ENCODE assay signal across 1 cellular context in the genomic region with DNA sequence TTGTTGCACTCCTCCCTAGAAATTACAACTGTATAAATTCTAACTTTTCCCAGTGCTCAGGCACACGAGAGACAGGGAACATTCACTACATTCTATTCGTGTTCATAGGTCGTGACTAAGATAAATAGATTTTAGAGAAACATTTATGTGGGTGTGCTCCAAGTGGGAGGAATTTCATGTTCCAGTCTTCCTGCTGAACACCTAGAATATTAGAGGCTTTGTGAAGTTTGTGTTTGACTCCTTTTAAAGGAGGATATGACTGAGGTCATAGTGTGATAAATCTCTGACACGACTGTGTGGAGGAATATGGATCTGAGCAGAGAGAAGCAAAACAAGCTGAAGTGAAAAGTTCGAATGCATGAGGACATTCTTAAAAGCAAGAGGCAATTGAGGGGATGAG.
TF ChIP-seq lines count a peak whose summit lies in the region.

No MANE protein-coding gene starts in this region.

TF ChIP-seq in HepG2, 621 proteins besides CTCF, POLR2A, EP300 and RAD21 (continued from another document):
- TF ChIP-seq CEBPB (IDR thresholded peaks at IDR 0.05; ENCODE audit: borderline replicate concordance, low read depth, low read length) (no peak), GPN1 (CRISPR knock-in tag; IDR thresholded peaks at IDR 0.05; ENCODE audit: borderline replicate concordance) (no peak), NR3C1 (CRISPR knock-in tag; IDR thresholded peaks at IDR 0.05) (no peak)
- TF ChIP-seq, protein P1, sequence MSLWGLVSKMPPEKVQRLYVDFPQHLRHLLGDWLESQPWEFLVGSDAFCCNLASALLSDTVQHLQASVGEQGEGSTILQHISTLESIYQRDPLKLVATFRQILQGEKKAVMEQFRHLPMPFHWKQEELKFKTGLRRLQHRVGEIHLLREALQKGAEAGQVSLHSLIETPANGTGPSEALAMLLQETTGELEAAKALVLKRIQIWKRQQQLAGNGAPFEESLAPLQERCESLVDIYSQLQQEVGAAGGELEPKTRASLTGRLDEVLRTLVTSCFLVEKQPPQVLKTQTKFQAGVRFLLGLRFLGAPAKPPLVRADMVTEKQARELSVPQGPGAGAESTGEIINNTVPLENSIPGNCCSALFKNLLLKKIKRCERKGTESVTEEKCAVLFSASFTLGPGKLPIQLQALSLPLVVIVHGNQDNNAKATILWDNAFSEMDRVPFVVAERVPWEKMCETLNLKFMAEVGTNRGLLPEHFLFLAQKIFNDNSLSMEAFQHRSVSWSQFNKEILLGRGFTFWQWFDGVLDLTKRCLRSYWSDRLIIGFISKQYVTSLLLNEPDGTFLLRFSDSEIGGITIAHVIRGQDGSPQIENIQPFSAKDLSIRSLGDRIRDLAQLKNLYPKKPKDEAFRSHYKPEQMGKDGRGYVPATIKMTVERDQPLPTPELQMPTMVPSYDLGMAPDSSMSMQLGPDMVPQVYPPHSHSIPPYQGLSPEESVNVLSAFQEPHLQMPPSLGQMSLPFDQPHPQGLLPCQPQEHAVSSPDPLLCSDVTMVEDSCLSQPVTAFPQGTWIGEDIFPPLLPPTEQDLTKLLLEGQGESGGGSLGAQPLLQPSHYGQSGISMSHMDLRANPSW (CRISPR knock-in tag; IDR thresholded peaks at IDR 0.05; ENCODE audit: borderline replicate concordance), result no peak
- TF ChIP-seq, protein P2, sequence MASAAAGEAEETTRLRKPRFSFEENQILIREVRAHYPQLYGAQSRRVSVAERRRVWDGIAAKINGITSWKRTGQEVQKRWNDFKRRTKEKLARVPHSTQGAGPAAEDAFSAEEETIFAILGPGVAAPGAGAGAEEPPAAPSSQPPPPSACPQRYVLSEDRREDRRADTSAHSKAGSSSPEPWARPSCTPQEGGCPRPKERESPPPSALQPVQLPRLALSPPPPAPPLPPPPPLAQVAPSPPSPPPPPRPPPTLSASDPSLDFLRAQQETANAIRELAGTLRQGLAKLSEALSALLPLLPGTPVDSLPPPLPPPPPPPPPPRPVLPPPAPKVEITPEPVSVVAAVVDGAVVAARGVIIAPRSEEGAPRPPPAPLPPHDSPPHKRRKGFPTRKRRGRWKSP (CRISPR knock-in tag; IDR thresholded peaks at IDR 0.05), result no peak
- TF ChIP-seq, protein P3, sequence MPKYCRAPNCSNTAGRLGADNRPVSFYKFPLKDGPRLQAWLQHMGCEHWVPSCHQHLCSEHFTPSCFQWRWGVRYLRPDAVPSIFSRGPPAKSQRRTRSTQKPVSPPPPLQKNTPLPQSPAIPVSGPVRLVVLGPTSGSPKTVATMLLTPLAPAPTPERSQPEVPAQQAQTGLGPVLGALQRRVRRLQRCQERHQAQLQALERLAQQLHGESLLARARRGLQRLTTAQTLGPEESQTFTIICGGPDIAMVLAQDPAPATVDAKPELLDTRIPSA (CRISPR knock-in tag; IDR thresholded peaks at IDR 0.05; ENCODE audit: borderline replicate concordance), result no peak
